Comparison of ENCODE assay signal across 13 cellular contexts in genomic region chr5:68033029-68033428, GRCh38.
"Had no signal": no experiment of that assay in that cellular context is flagged by ENCODE, and none has a peak within 500 bp of the region (broad histone marks: within the 10 kb centered on the region; RNA-seq: fewer than 3 reads in every experiment).

No MANE protein-coding gene starts in this region.

- H3K27ac ChIP-seq: brain microvascular endothelial cell, neutrophil, right atrium auricular region, skin epidermis, vagina had no signal

- H3K4me3 ChIP-seq: left ventricle myocardium inferior, right atrium auricular region, skin epidermis, thyroid gland, vagina had no signal

- H3K36me3 ChIP-seq: brain microvascular endothelial cell, left ventricle myocardium inferior, neutrophil, right atrium auricular region, thyroid gland, vagina had no signal

- DNase-seq: activated naive CD4-positive, alpha-beta T cell treated with anti-CD3 and anti-CD28 coated beads, Interleukin-2, amount 50 U/mL, for 16 hours; brain microvascular endothelial cell; dermis blood vessel endothelial cell; erythroblast; left ventricle myocardium inferior; posterior cingulate gyrus; T-helper 2 cell; thyroid gland had no signal

- H3K27me3 ChIP-seq: brain microvascular endothelial cell, neutrophil, right atrium auricular region, thyroid gland, vagina had no signal

- H3K9me3 ChIP-seq: left ventricle myocardium inferior, neutrophil, right atrium auricular region, thyroid gland, vagina had no signal

- ATAC-seq: activated CD4-positive, CD25-positive, alpha-beta regulatory T cell treated with anti-CD3 and anti-CD28 coated beads, Interleukin-2, amount 50 U/mL, for 24 hours had no signal
